8 cellular contexts compared by ENCODE assay signal in genomic region chr19:40612831-40613668, GRCh38. TPM values are rescaled to one million over a fixed set of nuclear protein-coding genes. Genes with fewer than 3 reads are reported as not detected.
DNase-seq lines count a peak whose midpoint lies in the region; ATAC-seq and TF ChIP-seq lines count a peak whose summit lies in the region.

No MANE protein-coding gene starts in this region.

- H3K9ac ChIP-seq in rectal smooth muscle tissue (ENCODE audit: low read length), result no peak overlapping the region

- H3K36me3 ChIP-seq in rectal smooth muscle tissue (ENCODE audit: control insufficient read depth, insufficient read depth, low read length), result peaks cover 3% of the 10 kb centered on the region

- no peak for ATAC-seq in GM21529 (IDR thresholded peaks at IDR 0.05; ENCODE audit: unreplicated experiment)

- no peaks in the 10 kb centered on the region for H3K4me1 ChIP-seq in rectal smooth muscle tissue (ENCODE audit: control insufficient read depth, insufficient read depth, low read length)

- H3K27ac ChIP-seq in rectal smooth muscle tissue (ENCODE audit: low read depth, low read length), result peak overlapping the region; percentile 61

- peaks cover 8% of the 10 kb centered on the region for H3K27me3 ChIP-seq in rectal smooth muscle tissue (ENCODE audit: control insufficient read depth, insufficient read depth, low read length)

- TF ChIP-seq CTCF in fibroblast of the aortic adventitia (IDR thresholded peaks at IDR 0.05; ENCODE audit: insufficient read depth, low read length), result no peak

- in situ Hi-C loops in ACHN (cut with HindIII; ENCODE audit: low pct_ligation_motif_present, low pct_unique_long_range_greater_than_20kb, low sequenced_read_pairs), result no loop called here

- H3K4me3 ChIP-seq in fibroblast of the aortic adventitia (ENCODE audit: low read depth, low read length) (peak overlapping the region; percentile 83), rectal smooth muscle tissue (ENCODE audit: low read length) (peak overlapping the region; percentile 89)

- DNase-seq in DMS53 (lab: John Stamatoyannopoulos, UW), result peak; percentile 90
- DNase-seq in NCI-H2171 (lab: John Stamatoyannopoulos, UW), result peak; percentile 42
- peak; percentile 66 for DNase-seq in activated T-cell treated with anti-CD3 and anti-CD28 coated beads for 1 hour (ENCODE audit: low read depth)
- DNase-seq in fibroblast of the aortic adventitia (ENCODE audit: low read depth), result no peak
- DNase-seq in cortex of kidney (lab: John Stamatoyannopoulos, UW), result no peak
- DNase-seq in ACHN, result no peak

RNA-seq across cellular contexts. Expression of gene LTBP4, which starts 11.9 kb away (rescaled TPM):
- 31.5 and 38.9 TPM in 2 replicates for total RNA-seq in fibroblast of the aortic adventitia (ENCODE audit: low replicate concordance)

RNA-seq across cellular contexts. Expression of gene SHKBP1, which starts 36.4 kb away (rescaled TPM):
- 5.7 and 24.9 TPM in 2 replicates for total RNA-seq in fibroblast of the aortic adventitia (ENCODE audit: low replicate concordance)

Comparison
In these comparisons a context has a peak if more than half of its experiments do, and no peak if none do; other contexts are left out.
1. DNase-seq: peak in DMS53 (single experiment), NCI-H2171 (single experiment) and activated T-cell treated with anti-CD3 and anti-CD28 coated beads for 1 hour (single experiment); none in fibroblast of the aortic adventitia (single experiment), cortex of kidney (single experiment) and ACHN (single experiment).